In genomic region chr6:35764238-35764896, GRCh38 we compare ENCODE assay signal across 13 cellular contexts. TPM values are rescaled to one million over a fixed set of nuclear protein-coding genes. Genes with fewer than 3 reads are reported as not detected.
DNase-seq lines count a peak whose midpoint lies in the region; ATAC-seq and TF ChIP-seq lines count a peak whose summit lies in the region.
"Had no signal": no experiment of that assay in that cellular context is flagged by ENCODE, and none has a peak within 500 bp of the region (broad histone marks: within the 10 kb centered on the region; RNA-seq: fewer than 3 reads in every experiment).

No MANE protein-coding gene starts in this region.

- no peak overlapping the region for H3K27ac ChIP-seq in HCT116 (ENCODE audit: low read depth, low read length)
- no peak overlapping the region for H3K27ac ChIP-seq in RWPE2 (ENCODE audit: poor library complexity, severe bottlenecking)
- H3K27ac ChIP-seq in trophoblast cell (ENCODE audit: low read depth, low read length) = no peak overlapping the region
- H3K27ac ChIP-seq in substantia nigra (ENCODE audit: low read depth, low read length, poor library complexity, severe bottlenecking) = no peak overlapping the region
- H3K27ac ChIP-seq: heart left ventricle had no signal

- TF ChIP-seq RAD21 in HCT116 (IDR thresholded peaks at IDR 0.05; ENCODE audit: low read depth) = no peak

- H3K36me3 ChIP-seq in HCT116 (ENCODE audit: control insufficient read depth in 1 of 2, insufficient read depth in 2 of 2, low read length in 2 of 2) (no peaks in the 10 kb centered on the region), RWPE2 (ENCODE audit: low read depth) (no peaks in the 10 kb centered on the region), trophoblast cell (ENCODE audit: control insufficient read depth in 1 of 2, insufficient read depth in 2 of 2, low read length in 2 of 2) (no peaks in the 10 kb centered on the region)
- H3K36me3 ChIP-seq: heart left ventricle had no signal

- H3K4ac ChIP-seq in trophoblast cell (ENCODE audit: low read depth, low read length) = no peak overlapping the region

- H2BK120ac ChIP-seq in trophoblast cell (ENCODE audit: insufficient read depth, low read length, poor library complexity) = no peak overlapping the region

- BruUV-seq in HCT116 (replicated peaks; lab: Mats Ljungman, UMichigan) = no TSS peak

- no peak overlapping the region for H3K18ac ChIP-seq in trophoblast cell (ENCODE audit: low read length)

- H3K79me2 ChIP-seq in HCT116 (ENCODE audit: insufficient read depth, low read length) (no peaks in the 10 kb centered on the region), trophoblast cell (ENCODE audit: control insufficient read depth, insufficient read depth, low read length, poor library complexity) (no peaks in the 10 kb centered on the region)

- ATAC-seq in HCT116 (peak; percentile 90), RWPE2 (ENCODE audit: low read depth) (peak; percentile 76), GM18873 (IDR thresholded peaks at IDR 0.05; ENCODE audit: low FRiP score, unreplicated experiment) (no peak), GM18867 (IDR thresholded peaks at IDR 0.05; ENCODE audit: unreplicated experiment) (no peak)
- ATAC-seq: activated CD8-positive, alpha-beta T cell treated with anti-CD3 and anti-CD28 coated beads for 36 hours; heart left ventricle; naive thymus-derived CD4-positive, alpha-beta T cell had no signal

- peak overlapping the region; percentile 71 for H2AFZ ChIP-seq in HCT116 (ENCODE audit: low read depth, low read length, poor library complexity, severe bottlenecking)
- H2AFZ ChIP-seq in trophoblast cell (ENCODE audit: insufficient read depth, low read length, poor library complexity) = no peak overlapping the region

- H3K4me2 ChIP-seq in HCT116 (ENCODE audit: low read length) (peak overlapping the region; percentile 46), trophoblast cell (ENCODE audit: low read length) (peak overlapping the region; percentile 65)

- CTCF ChIA-PET in HCT116 (lab: Charles Lee) = no interaction called here

- no peak overlapping the region for H4K91ac ChIP-seq in trophoblast cell (ENCODE audit: low read depth, low read length)

- TF ChIP-seq CTCF in HCT116 (IDR thresholded peaks at IDR 0.05 in 2 of 3, conservative IDR thresholded peaks at IDR 0.05 in 1 of 3; ENCODE audit: borderline replicate concordance in 1 of 3, insufficient read depth in 1 of 3, low read depth in 2 of 3, low read length in 2 of 3) = no peak
- no peak for TF ChIP-seq CTCF in RWPE2 (IDR thresholded peaks at IDR 0.05; ENCODE audit: poor library complexity, severe bottlenecking)
- no peak for TF ChIP-seq CTCF in GM10266 (IDR thresholded peaks at IDR 0.05; ENCODE audit: control insufficient read depth, insufficient read depth, low read depth, missing control alignments)

- intact Hi-C loops in HCT116 (cut with micrococcal nuclease) = no loop called here

- no peak overlapping the region for H2BK5ac ChIP-seq in trophoblast cell (ENCODE audit: low read depth, low read length, poor library complexity)

- no peak overlapping the region for H4K12ac ChIP-seq in trophoblast cell (ENCODE audit: low read depth, low read length)

- TF ChIP-seq POLR2A in HCT116 (IDR thresholded peaks at IDR 0.05; ENCODE audit: borderline replicate concordance, extremely low read depth, insufficient read depth, insufficient read length) = no peak

- no peak overlapping the region for H2BK12ac ChIP-seq in trophoblast cell (ENCODE audit: low read length)

- no peaks in the 10 kb centered on the region for H4K20me1 ChIP-seq in HCT116 (ENCODE audit: insufficient read depth)

- H3K9me3 ChIP-seq in HCT116 (ENCODE audit: control insufficient read depth in 1 of 2, insufficient read depth in 1 of 2, low read depth in 1 of 2, low read length in 2 of 2) (no peaks in the 10 kb centered on the region), RWPE2 (ENCODE audit: severe bottlenecking) (no peaks in the 10 kb centered on the region), trophoblast cell (ENCODE audit: insufficient read depth, low read depth, low read length) (no peaks in the 10 kb centered on the region)
- H3K9me3 ChIP-seq: heart left ventricle had no signal

- H3K4me1 ChIP-seq in HCT116 (ENCODE audit: control insufficient read depth in 1 of 2, insufficient read depth in 2 of 2, low read length in 2 of 2) (peaks cover 0 to 5% of the 10 kb centered on the region in 2 experiments; a peak in 1 of 4 replicates), RWPE2 (ENCODE audit: insufficient read depth, poor library complexity, severe bottlenecking) (no peaks in the 10 kb centered on the region), trophoblast cell (ENCODE audit: control insufficient read depth in 1 of 2, insufficient read depth in 2 of 2, low read length in 2 of 2) (no peaks in the 10 kb centered on the region)
- H3K4me1 ChIP-seq: heart left ventricle had no signal

- H3K79me1 ChIP-seq in trophoblast cell (ENCODE audit: low read length) = no peaks in the 10 kb centered on the region

- WGBS in trophoblast cell (ENCODE audit: extremely low coverage, insufficient coverage, insufficient read length) = no CpG with 5 or more reads among the region's 26 CpGs

- DNase-seq in HCT116 (ENCODE audit: low read depth, low spot score) (peak; percentile 50), RWPE2 (ENCODE audit: low spot score) (no peak), iPS DF 4.7 (ENCODE audit: extremely low read depth, low spot score) (peak; percentile 98), trophoblast cell (peak; percentile 9 to 57), substantia nigra (lab: John Stamatoyannopoulos, UW) (no peak), GM10266 (ENCODE audit: extremely low spot score) (no peak)
- DNase-seq: activated CD8-positive, alpha-beta T cell treated with anti-CD3 and anti-CD28 coated beads for 36 hours; CD4-positive, alpha-beta T cell; heart left ventricle; naive thymus-derived CD4-positive, alpha-beta T cell had no signal

- H3K23ac ChIP-seq in trophoblast cell (ENCODE audit: low read length) = no peak overlapping the region

- H3K4me3 ChIP-seq in HCT116 (replicated peaks in 1 of 2; ENCODE audit: low read depth in 1 of 2, low read length in 2 of 2) (peak overlapping the region; percentile 1 to 5; a peak in 2 of 4 replicates), RWPE2 (ENCODE audit: severe bottlenecking) (peak overlapping the region; percentile 2), trophoblast cell (ENCODE audit: low read depth, low read length) (no peak overlapping the region)
- H3K4me3 ChIP-seq: heart left ventricle had no signal

- H3K9ac ChIP-seq in HCT116 (ENCODE audit: low read length) (no peak overlapping the region), trophoblast cell (ENCODE audit: low read length) (no peak overlapping the region)

- RAD21 ChIA-PET in HCT116 (lab: Charles Lee; ENCODE audit: low non-redundant PET in 1 of 2, low total read pairs in 2 of 2, uncharacterized antibody in 2 of 2, unreplicated experiment in 2 of 2) = interaction anchor here (0.6 to 0.7 kb wide), 2 partner anchors 192 to 329 kb away, joined by 3 to 6 read pairs; no protein-coding TSS in a partner anchor

- H2AK5ac ChIP-seq in trophoblast cell (ENCODE audit: low read length) = no peak overlapping the region

- H3K14ac ChIP-seq in trophoblast cell (ENCODE audit: low read length) = no peak overlapping the region

- H3K27me3 ChIP-seq in HCT116 (ENCODE audit: insufficient read depth, low read length) (0 out of 2 replicates have a peak, but pooled peaks cover 13% of the 10 kb centered on the region), RWPE2 (ENCODE audit: insufficient read depth, poor library complexity, severe bottlenecking) (no peaks in the 10 kb centered on the region), trophoblast cell (ENCODE audit: insufficient read depth, low read length) (no peaks in the 10 kb centered on the region)

- no peaks in the 10 kb centered on the region for H3K9me2 ChIP-seq in HCT116 (ENCODE audit: insufficient read depth)

- no peak overlapping the region for H4K8ac ChIP-seq in trophoblast cell (ENCODE audit: low read depth, low read length)

- POLR2A ChIA-PET in HCT116 (lab: Charles Lee) = no interaction called here

TF ChIP-seq in HCT116, 20 proteins besides CTCF, POLR2A, EP300 and RAD21:
- no peak for TF ChIP-seq YY1 (IDR thresholded peaks at IDR 0.05; ENCODE audit: extremely low read depth, insufficient replicate concordance, low read depth, low read length)
- no peak for TF ChIP-seq ELF1 (IDR thresholded peaks at IDR 0.05; ENCODE audit: borderline replicate concordance, low read depth)
- no peak for TF ChIP-seq CBX3 (IDR thresholded peaks at IDR 0.05; ENCODE audit: low read depth)
- no peak for TF ChIP-seq SRF (IDR thresholded peaks at IDR 0.05; ENCODE audit: low read depth)
- TF ChIP-seq CEBPB (IDR thresholded peaks at IDR 0.05; ENCODE audit: low read depth) = no peak
- no peak for TF ChIP-seq SP1 (IDR thresholded peaks at IDR 0.05; ENCODE audit: low read depth)
- TF ChIP-seq FOSL1 (IDR thresholded peaks at IDR 0.05; ENCODE audit: low read depth) = no peak

RNA-seq across cellular contexts. Expression of gene CLPSL2, which starts 12.0 kb away (rescaled TPM):
- 1.7 TPM for total RNA-seq in HCT116 (2021; ENCODE audit: unreplicated experiment)
- 1.1 and 3.6 TPM in 2 replicates for polyA plus RNA-seq in HCT116 (2012)
- 0.22 TPM in 1 of 2 replicates, not detected in the other for polyA plus RNA-seq in trophoblast cell (2013)
- total RNA-seq: activated CD8-positive, alpha-beta T cell treated with anti-CD3 and anti-CD28 coated beads for 36 hours; CD4-positive, alpha-beta T cell; dermis microvascular lymphatic vessel endothelial cell; heart left ventricle; naive thymus-derived CD4-positive, alpha-beta T cell had no signal
- polyA plus RNA-seq: heart left ventricle; naive thymus-derived CD4-positive, alpha-beta T cell had no signal

RNA-seq across cellular contexts. Expression of gene CLPSL1, which starts 16.5 kb away (rescaled TPM):
- not detected for total RNA-seq in HCT116 (2021; ENCODE audit: unreplicated experiment)
- 0.16 and 0.36 TPM in 2 replicates for polyA plus RNA-seq in HCT116 (2012)
- polyA plus RNA-seq in trophoblast cell (2013) = not detected in 2 replicates
- total RNA-seq: activated CD8-positive, alpha-beta T cell treated with anti-CD3 and anti-CD28 coated beads for 36 hours; CD4-positive, alpha-beta T cell; dermis microvascular lymphatic vessel endothelial cell; heart left ventricle; naive thymus-derived CD4-positive, alpha-beta T cell had no signal
- polyA plus RNA-seq: heart left ventricle; naive thymus-derived CD4-positive, alpha-beta T cell had no signal

RNA-seq across cellular contexts. Expression of gene ARMC12, which starts 27.5 kb away (rescaled TPM):
- total RNA-seq in HCT116 (2021; ENCODE audit: unreplicated experiment) = 0.79 TPM
- 0.75 and 1.2 TPM in 2 replicates for polyA plus RNA-seq in HCT116 (2012)
- polyA plus RNA-seq in trophoblast cell (2013) = 0.15 and 0.18 TPM in 2 replicates

RNA-seq across cellular contexts. Expression of gene CLPS, which starts 32.8 kb away (rescaled TPM):
- 6.4 TPM for total RNA-seq in HCT116 (2021; ENCODE audit: unreplicated experiment)
- polyA plus RNA-seq in HCT116 (2012) = not detected in 2 replicates
- not detected in 2 replicates for polyA plus RNA-seq in trophoblast cell (2013)
- total RNA-seq: activated CD8-positive, alpha-beta T cell treated with anti-CD3 and anti-CD28 coated beads for 36 hours; CD4-positive, alpha-beta T cell; dermis microvascular lymphatic vessel endothelial cell; naive thymus-derived CD4-positive, alpha-beta T cell had no signal
- polyA plus RNA-seq: naive thymus-derived CD4-positive, alpha-beta T cell had no signal

RNA-seq across cellular contexts. Expression of gene LHFPL5, which starts 40.8 kb away (rescaled TPM):
- 0.71 TPM for total RNA-seq in HCT116 (2021; ENCODE audit: unreplicated experiment)
- polyA plus RNA-seq in HCT116 (2012) = 0.95 and 1.2 TPM in 2 replicates
- polyA plus RNA-seq in trophoblast cell (2013) = not detected in 2 replicates
- total RNA-seq: activated CD8-positive, alpha-beta T cell treated with anti-CD3 and anti-CD28 coated beads for 36 hours; CD4-positive, alpha-beta T cell; dermis microvascular lymphatic vessel endothelial cell; heart left ventricle; naive thymus-derived CD4-positive, alpha-beta T cell had no signal
- polyA plus RNA-seq: heart left ventricle; naive thymus-derived CD4-positive, alpha-beta T cell had no signal

Comparison
In these comparisons a context has a peak if more than half of its experiments do, and no peak if none do; other contexts are left out.
1. ATAC-seq: peak in HCT116 (single experiment) and RWPE2 (single experiment); none in GM18873 (single experiment) and GM18867 (single experiment).
2. DNase-seq: peak in HCT116 (single experiment), iPS DF 4.7 (single experiment) and trophoblast cell (2 of 2); none in RWPE2 (single experiment), substantia nigra (0 of 49) and GM10266 (single experiment).